ENCODE assay signal across 1 cellular context in the genomic region with DNA sequence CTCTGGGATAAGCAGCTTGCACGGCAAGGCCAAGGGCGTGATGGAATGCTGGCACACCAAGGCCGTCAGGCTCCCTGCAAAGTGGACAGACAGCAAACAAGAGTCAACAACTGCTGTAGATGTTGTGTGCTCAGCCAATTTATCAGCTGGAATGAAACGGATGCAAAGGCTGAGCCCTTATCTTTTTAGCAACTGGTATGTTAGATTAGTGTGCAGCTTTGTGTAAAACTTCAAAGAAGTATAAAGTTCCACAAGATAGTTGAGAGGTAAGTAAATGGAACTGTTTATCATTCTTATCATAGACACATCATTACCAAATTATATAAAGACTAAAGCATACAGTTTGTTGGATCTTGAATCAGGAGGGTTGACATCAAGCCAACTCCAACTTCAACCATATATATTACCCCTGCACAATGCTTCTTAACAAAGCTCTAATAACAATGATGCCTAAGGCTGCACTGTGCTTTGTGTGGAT.
A peak's percentile ranks its signal among the peaks of the same experiment; 100 is the strongest.
TF ChIP-seq lines count a peak whose summit lies in the region.

No MANE protein-coding gene starts in this region.

TF ChIP-seq in HepG2, 621 proteins besides CTCF, POLR2A, EP300 and RAD21 (continued from another document and continues in another):
- TF ChIP-seq XBP1 (CRISPR knock-in tag; IDR thresholded peaks at IDR 0.05) (no peak), ZNF670 (CRISPR knock-in tag; IDR thresholded peaks at IDR 0.05; ENCODE audit: borderline replicate concordance) (no peak), ZNF354B (CRISPR knock-in tag; IDR thresholded peaks at IDR 0.05) (no peak), RFXAP (CRISPR knock-in tag; IDR thresholded peaks at IDR 0.05; ENCODE audit: borderline replicate concordance) (no peak; the same call in 1 of the 2 replicates), ZNF101 (CRISPR knock-in tag; IDR thresholded peaks at IDR 0.05; ENCODE audit: borderline replicate concordance, low read depth) (no peak), CBX5 (CRISPR knock-in tag; IDR thresholded peaks at IDR 0.05; ENCODE audit: borderline replicate concordance) (no peak; the same call in 1 of the 2 replicates), ZNF160 (CRISPR knock-in tag; IDR thresholded peaks at IDR 0.05) (peak; percentile 31; the same call in 1 of the 2 replicates), WIZ (CRISPR knock-in tag; IDR thresholded peaks at IDR 0.05) (no peak), HNRNPLL (IDR thresholded peaks at IDR 0.05; ENCODE audit: low read depth, low read length, poor library complexity, severe bottlenecking) (no peak), NFYC (CRISPR knock-in tag; IDR thresholded peaks at IDR 0.05) (no peak), CBX1 (IDR thresholded peaks at IDR 0.05; ENCODE audit: low read depth) (no peak), ZNF589 (CRISPR knock-in tag; conservative IDR thresholded peaks at IDR 0.05) (no peak), TFE3 (CRISPR knock-in tag; IDR thresholded peaks at IDR 0.05) (no peak), SMAD3 (CRISPR knock-in tag; IDR thresholded peaks at IDR 0.05) (no peak), KMT2A (CRISPR knock-in tag; IDR thresholded peaks at IDR 0.05) (no peak), YEATS4 (CRISPR knock-in tag; IDR thresholded peaks at IDR 0.05; ENCODE audit: borderline replicate concordance) (no peak), ARID2 (CRISPR knock-in tag; IDR thresholded peaks at IDR 0.05; ENCODE audit: borderline replicate concordance) (no peak), XRCC5 (optimal IDR thresholded peaks at IDR 0.05; ENCODE audit: low read length) (no peak), SMYD3 (CRISPR knock-in tag; IDR thresholded peaks at IDR 0.05) (no peak), RBM39 (IDR thresholded peaks at IDR 0.05; ENCODE audit: low read depth, low read length, poor library complexity, severe bottlenecking) (no peak), PRMT3 (CRISPR knock-in tag; IDR thresholded peaks at IDR 0.05; ENCODE audit: borderline replicate concordance, low read depth) (no peak), TOE1 (CRISPR knock-in tag; IDR thresholded peaks at IDR 0.05) (0 out of 2 replicates have a peak, but pooled peaks have one; percentile 30), ZNF552 (CRISPR knock-in tag; IDR thresholded peaks at IDR 0.05; ENCODE audit: borderline replicate concordance) (no peak), RBFOX2 (IDR thresholded peaks at IDR 0.05; ENCODE audit: low read depth, low read length) (no peak), PBX3 (CRISPR knock-in tag; IDR thresholded peaks at IDR 0.05; ENCODE audit: borderline replicate concordance) (no peak), CCAR2 (optimal IDR thresholded peaks at IDR 0.05; ENCODE audit: low read depth, low read length) (no peak), MXD3 (CRISPR knock-in tag; IDR thresholded peaks at IDR 0.05) (no peak), NFRKB (IDR thresholded peaks at IDR 0.05) (no peak), ETS1 (CRISPR knock-in tag; IDR thresholded peaks at IDR 0.05) (no peak), ZNF510 (CRISPR knock-in tag; IDR thresholded peaks at IDR 0.05; ENCODE audit: low read depth) (no peak), NFE2L1 (CRISPR knock-in tag; IDR thresholded peaks at IDR 0.05; ENCODE audit: borderline replicate concordance) (no peak), HDAC6 (IDR thresholded peaks at IDR 0.05; ENCODE audit: low read depth, low read length) (no peak), PATZ1 (CRISPR knock-in tag; IDR thresholded peaks at IDR 0.05) (peak; percentile 48), TFAP4 (IDR thresholded peaks at IDR 0.05; ENCODE audit: borderline replicate concordance, low read depth) (peak; percentile 93), SP5 (CRISPR knock-in tag; IDR thresholded peaks at IDR 0.05; ENCODE audit: borderline replicate concordance, low read depth) (peak; percentile 60; the same call in 1 of the 2 replicates), AGO2 (optimal IDR thresholded peaks at IDR 0.05; ENCODE audit: low read depth, low read length) (no peak), MEIS2 (CRISPR knock-in tag; IDR thresholded peaks at IDR 0.05) (peak; percentile 86), FOXA1 (IDR thresholded peaks at IDR 0.05) (peak; percentile 76; the same call in 1 of the 2 replicates), FOXA1 (CRISPR knock-in tag; IDR thresholded peaks at IDR 0.05) (peak; percentile 98), ZMYM3 (CRISPR knock-in tag; IDR thresholded peaks at IDR 0.05) (no peak), NBN (conservative IDR thresholded peaks at IDR 0.05) (no peak), MTERF4 (CRISPR knock-in tag; IDR thresholded peaks at IDR 0.05) (no peak), TEAD3 (CRISPR knock-in tag; optimal IDR thresholded peaks at IDR 0.05; ENCODE audit: borderline replicate concordance) (peak; percentile 90), PCBP1 (IDR thresholded peaks at IDR 0.05; ENCODE audit: borderline replicate concordance, low read depth, low read length) (no peak), MTF1 (CRISPR knock-in tag; IDR thresholded peaks at IDR 0.05) (no peak), U2AF2 (IDR thresholded peaks at IDR 0.05; ENCODE audit: low read depth, low read length) (no peak), GABPB1 (CRISPR knock-in tag; IDR thresholded peaks at IDR 0.05) (no peak), GTF3A (CRISPR knock-in tag; conservative IDR thresholded peaks at IDR 0.05) (no peak), ZNF24 (IDR thresholded peaks at IDR 0.05) (no peak), ZNF33A (CRISPR knock-in tag; IDR thresholded peaks at IDR 0.05; ENCODE audit: borderline replicate concordance) (no peak), ZHX1 (CRISPR knock-in tag; IDR thresholded peaks at IDR 0.05; ENCODE audit: low read depth) (no peak)
- TF ChIP-seq, protein P1, sequence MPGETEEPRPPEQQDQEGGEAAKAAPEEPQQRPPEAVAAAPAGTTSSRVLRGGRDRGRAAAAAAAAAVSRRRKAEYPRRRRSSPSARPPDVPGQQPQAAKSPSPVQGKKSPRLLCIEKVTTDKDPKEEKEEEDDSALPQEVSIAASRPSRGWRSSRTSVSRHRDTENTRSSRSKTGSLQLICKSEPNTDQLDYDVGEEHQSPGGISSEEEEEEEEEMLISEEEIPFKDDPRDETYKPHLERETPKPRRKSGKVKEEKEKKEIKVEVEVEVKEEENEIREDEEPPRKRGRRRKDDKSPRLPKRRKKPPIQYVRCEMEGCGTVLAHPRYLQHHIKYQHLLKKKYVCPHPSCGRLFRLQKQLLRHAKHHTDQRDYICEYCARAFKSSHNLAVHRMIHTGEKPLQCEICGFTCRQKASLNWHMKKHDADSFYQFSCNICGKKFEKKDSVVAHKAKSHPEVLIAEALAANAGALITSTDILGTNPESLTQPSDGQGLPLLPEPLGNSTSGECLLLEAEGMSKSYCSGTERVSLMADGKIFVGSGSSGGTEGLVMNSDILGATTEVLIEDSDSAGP (CRISPR knock-in tag; IDR thresholded peaks at IDR 0.05; ENCODE audit: borderline replicate concordance), result no peak
- TF ChIP-seq, protein P2, sequence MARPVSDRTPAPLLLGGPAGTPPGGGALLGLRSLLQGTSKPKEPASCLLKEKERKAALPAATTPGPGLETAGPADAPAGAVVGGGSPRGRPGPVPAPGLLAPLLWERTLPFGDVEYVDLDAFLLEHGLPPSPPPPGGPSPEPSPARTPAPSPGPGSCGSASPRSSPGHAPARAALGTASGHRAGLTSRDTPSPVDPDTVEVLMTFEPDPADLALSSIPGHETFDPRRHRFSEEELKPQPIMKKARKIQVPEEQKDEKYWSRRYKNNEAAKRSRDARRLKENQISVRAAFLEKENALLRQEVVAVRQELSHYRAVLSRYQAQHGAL (CRISPR knock-in tag; IDR thresholded peaks at IDR 0.05; ENCODE audit: not compliant biosample characterization), result no peak
- TF ChIP-seq, protein P3, sequence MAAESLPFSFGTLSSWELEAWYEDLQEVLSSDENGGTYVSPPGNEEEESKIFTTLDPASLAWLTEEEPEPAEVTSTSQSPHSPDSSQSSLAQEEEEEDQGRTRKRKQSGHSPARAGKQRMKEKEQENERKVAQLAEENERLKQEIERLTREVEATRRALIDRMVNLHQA (CRISPR knock-in tag; IDR thresholded peaks at IDR 0.05), result no peak
